Comparison of ENCODE assay signal across 18 cellular contexts in the genomic region with DNA sequence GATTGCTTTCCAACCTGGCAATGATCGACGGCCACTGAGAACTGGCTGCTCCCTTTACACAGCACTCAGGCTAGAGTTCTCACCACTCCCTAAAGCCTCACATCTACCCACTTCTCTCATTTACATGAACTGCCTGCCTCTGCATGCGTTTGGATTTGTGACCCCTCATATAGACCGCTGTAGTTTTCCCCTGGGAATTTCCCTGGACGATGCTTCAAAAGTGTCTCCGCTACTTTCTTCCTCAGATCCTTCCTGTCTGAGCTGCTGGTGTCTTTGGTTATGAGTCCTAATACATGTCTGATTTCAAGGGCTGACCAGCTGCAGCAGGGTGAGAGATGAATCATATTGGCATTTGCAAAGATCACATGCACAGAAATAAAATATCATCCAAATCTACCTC.
A peak's percentile ranks its signal among the peaks of the same experiment; 100 is the strongest.
DNase-seq lines count a peak whose midpoint lies in the region; ATAC-seq and TF ChIP-seq lines count a peak whose summit lies in the region.
"Had no signal": no experiment of that assay in that cellular context is flagged by ENCODE, and none has a peak within 500 bp of the region (broad histone marks: within the 10 kb centered on the region; RNA-seq: fewer than 3 reads in every experiment).

No MANE protein-coding gene starts in this region.

- H3K36me3 ChIP-seq in OCI-LY3 (replicated peaks; ENCODE audit: low read depth, low read length) (no peaks in the 10 kb centered on the region), upper lobe of right lung (no peaks in the 10 kb centered on the region)

- H3K4me1 ChIP-seq in OCI-LY3 (ENCODE audit: low read length), result peaks cover 29% of the 10 kb centered on the region
- H3K4me1 ChIP-seq in upper lobe of right lung, result no peaks in the 10 kb centered on the region

- DNase-seq in upper lobe of right lung (no peak), left colon (no peak), lower leg skin (ENCODE audit: low spot score in 2 of 2) (no peak)
- no peak for DNase-seq in activated T-cell treated with anti-CD3 and anti-CD28 coated beads, Interleukin-2, amount 50 U/mL, for 48 hours
- DNase-seq: activated CD4-positive, alpha-beta memory T cell treated with anti-CD3 and anti-CD28 coated beads, Interleukin-2, amount 10 ng/mL, durations not matched to agents 7 days and 5 days; cortex of kidney; HFFc6; hippocampal formation; KG1; left cardiac atrium; NCI-H446 treated with DMSO at 0.1 percent for 48 hours had no signal

- no peaks in the 10 kb centered on the region for H3K79me2 ChIP-seq in OCI-LY3 (ENCODE audit: low read length)

- no peak overlapping the region for H2AFZ ChIP-seq in OCI-LY3 (ENCODE audit: low read depth, low read length)

- ATAC-seq in GM19023 (IDR thresholded peaks at IDR 0.05; ENCODE audit: unreplicated experiment) (peak; percentile 74), HG02798 (IDR thresholded peaks at IDR 0.05; ENCODE audit: poor library complexity, unreplicated experiment) (peak; percentile 58), upper lobe of right lung (peak; percentile 64), left colon (no peak)
- ATAC-seq: left cardiac atrium, SK-N-SH treated with all-trans-retinoic acid at 6 μM for 48 hours had no signal

- no peaks in the 10 kb centered on the region for H3K9me3 ChIP-seq in OCI-LY3 (ENCODE audit: insufficient read depth, low read length)
- no peaks in the 10 kb centered on the region for H3K9me3 ChIP-seq in upper lobe of right lung
- H3K9me3 ChIP-seq: esophagus muscularis mucosa had no signal

- no peak for TF ChIP-seq CTCF in OCI-LY3 (IDR thresholded peaks at IDR 0.05; ENCODE audit: low read depth, low read length)
- TF ChIP-seq CTCF in upper lobe of right lung (IDR thresholded peaks at IDR 0.05), result no peak
- no peak for TF ChIP-seq CTCF in lower leg skin (IDR thresholded peaks at IDR 0.05)

- H3K27me3 ChIP-seq in OCI-LY3 (ENCODE audit: low read depth, low read length), result 0 out of 2 replicates have a peak, but pooled peaks cover 16% of the 10 kb centered on the region
- H3K27me3 ChIP-seq in upper lobe of right lung, result no peaks in the 10 kb centered on the region
- H3K27me3 ChIP-seq: esophagus muscularis mucosa had no signal

- peak overlapping the region; percentile 20 for H3K4me3 ChIP-seq in OCI-LY3 (ENCODE audit: low read length)
- H3K4me3 ChIP-seq in upper lobe of right lung, result no peak overlapping the region
- no peak overlapping the region for H3K4me3 ChIP-seq in lower leg skin (ENCODE audit: low read depth, poor library complexity, severe bottlenecking)
- H3K4me3 ChIP-seq: esophagus muscularis mucosa had no signal

- intact Hi-C loops in upper lobe of right lung (cut with DNase I), result no loop called here
- intact Hi-C loops in left colon (cut with DNase I, micrococcal nuclease), result no loop called here
- intact Hi-C loops in lower leg skin (cut with DNase I; ENCODE audit: low total_unique reads), result no loop called here

- no peak for TF ChIP-seq POLR2A in lower leg skin (IDR thresholded peaks at IDR 0.05)

- WGBS in lower leg skin, 2 donors, result 32 to 40% methylated on average over 6 of the region's 6 CpGs

- H3K27ac ChIP-seq in OCI-LY3 (ENCODE audit: low read length) (no peak overlapping the region), upper lobe of right lung (no peak overlapping the region)
- H3K27ac ChIP-seq: C4-2B, esophagus muscularis mucosa, HL-60 had no signal

- peak overlapping the region; percentile 59 for H3K4me2 ChIP-seq in OCI-LY3 (ENCODE audit: low read length)

- H4K20me1 ChIP-seq in OCI-LY3 (ENCODE audit: insufficient read depth, low read length), result no peaks in the 10 kb centered on the region

- no peak overlapping the region for H3K9ac ChIP-seq in OCI-LY3 (ENCODE audit: low read length)
